Comparison of ENCODE assay signal across 21 cellular contexts in the genomic region with DNA sequence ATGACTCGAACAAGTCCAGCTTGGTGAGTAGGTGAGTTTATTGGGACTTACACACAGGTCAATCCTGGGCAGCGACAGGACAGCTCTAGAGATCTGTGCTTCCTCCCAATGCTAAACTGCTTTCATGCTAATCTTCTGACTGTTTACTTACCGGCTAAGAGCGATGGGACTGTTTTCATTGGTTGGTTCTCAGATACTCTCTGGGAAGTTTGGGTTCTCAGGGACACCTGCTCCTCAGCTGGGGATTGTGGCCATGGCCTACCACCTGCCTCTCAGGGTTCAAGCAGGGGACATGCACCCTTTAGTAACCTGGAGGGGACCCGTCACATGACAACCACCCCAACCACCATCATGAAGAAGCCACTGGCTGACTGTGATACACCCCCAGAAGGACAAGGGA. TPM values are rescaled to one million over a fixed set of nuclear protein-coding genes. Genes with fewer than 3 reads are reported as not detected.
"Had no signal": no experiment of that assay in that cellular context is flagged by ENCODE, and none has a peak within 500 bp of the region (broad histone marks: within the 10 kb centered on the region; RNA-seq: fewer than 3 reads in every experiment).

No MANE protein-coding gene starts in this region.

- H3K9me3 Mint-ChIP-seq: activated T-cell treated with anti-CD3 and anti-CD28 coated beads, Interleukin-2, amount 50 U/mL, for 4 hours; activated T-helper 2 cell treated with anti-CD3 and anti-CD28 coated beads, Interferon-gamma antibody, Interleukin-2, Interleukin-4, amounts not matched to agents 10 μg/mL and 5 μg/mL and 100 μg/mL, durations not matched to agents 14 hours and 24 hours and 36 hours; mesothelial cell of epicardium; naive thymus-derived CD4-positive, alpha-beta T cell; neural progenitor cell had no signal

- H3K27ac Mint-ChIP-seq: activated naive CD8-positive, alpha-beta T cell; activated T-helper 2 cell treated with anti-CD3 and anti-CD28 coated beads, Interferon-gamma antibody, Interleukin-2, Interleukin-4, amounts not matched to agents 10 μg/mL and 5 μg/mL and 100 μg/mL, durations not matched to agents 14 hours and 24 hours and 36 hours; mesothelial cell of epicardium had no signal

- H3K4me3 Mint-ChIP-seq: activated naive CD8-positive, alpha-beta T cell; activated T-cell treated with anti-CD3 and anti-CD28 coated beads, Interleukin-2, amount 50 U/mL, for 4 hours; mesothelial cell of epicardium; naive thymus-derived CD4-positive, alpha-beta T cell; neural progenitor cell had no signal

- H3K27ac ChIP-seq: neural progenitor cell, sigmoid colon, tibial nerve had no signal

- ATAC-seq: activated T-cell treated with anti-CD3 and anti-CD28 coated beads, Interleukin-2, amount 50 U/mL, for 4 hours; left cardiac atrium; naive thymus-derived CD4-positive, alpha-beta T cell had no signal

- H3K36me3 ChIP-seq: neural progenitor cell had no signal

- H3K27me3 Mint-ChIP-seq: activated naive CD8-positive, alpha-beta T cell had no signal

- DNase-seq: activated CD4-positive, alpha-beta T cell treated with anti-CD3 and anti-CD28 coated beads for 4 hours; activated CD4-positive, alpha-beta T cell treated with anti-CD3 and anti-CD28 coated beads, Interleukin-2, amount 50 U/mL, for 4 hours; activated T-cell treated with anti-CD3 and anti-CD28 coated beads, Interleukin-2, amount 50 U/mL, for 4 hours; anterior cingulate cortex; cortex of kidney; head of caudate nucleus; hippocampal formation; left cardiac atrium; naive thymus-derived CD4-positive, alpha-beta T cell; posterior cingulate gyrus; sigmoid colon; small intestine; stimulated activated CD4-positive, alpha-beta T cell treated with anti-CD3 and anti-CD28 coated beads, Interleukin-1b, Interleukin-23, amount 100 ng/mL, for 48 hours; stimulated activated CD4-positive, alpha-beta T cell treated with anti-CD3 and anti-CD28 coated beads, Interleukin-4, amount 100 ng/mL, for 4 hours; stimulated activated naive CD4-positive, alpha-beta T cell had no signal

- H3K4me3 ChIP-seq: neural progenitor cell, sigmoid colon, tibial nerve had no signal

- H3K9me3 ChIP-seq: sigmoid colon, tibial nerve had no signal

- H3K27me3 ChIP-seq: neural progenitor cell, sigmoid colon, tibial nerve had no signal

RNA-seq across cellular contexts. Expression of a gene that starts 24.6 kb away (rescaled TPM):
- total RNA-seq: fibroblast of villous mesenchyme had no signal
- polyA plus RNA-seq: naive thymus-derived CD4-positive, alpha-beta T cell had no signal
